In genomic region chr1:161382214-161383019, GRCh38 we compare ENCODE assay signal across 8 cellular contexts. TPM values are rescaled to one million over a fixed set of nuclear protein-coding genes. Genes with fewer than 3 reads are reported as not detected.
A peak's percentile ranks its signal among the peaks of the same experiment; 100 is the strongest.
DNase-seq lines count a peak whose midpoint lies in the region; ATAC-seq and TF ChIP-seq lines count a peak whose summit lies in the region.

No MANE protein-coding gene starts in this region.

- H3K27me3 ChIP-seq in DND-41 (ENCODE audit: insufficient read depth, low read length, poor library complexity) (no peaks in the 10 kb centered on the region), testis (no peaks in the 10 kb centered on the region)

- ATAC-seq in DND-41 (ENCODE audit: insufficient read depth, low read depth): peak; percentile 97
- peak; percentile 78 for ATAC-seq in central memory CD8-positive, alpha-beta T cell (replicated peaks; ENCODE audit: extremely low read depth, poor library complexity, severe bottlenecking)
- peak; percentile 95 for ATAC-seq in left lobe of liver

- no peaks in the 10 kb centered on the region for H3K79me2 ChIP-seq in DND-41 (ENCODE audit: insufficient read depth, low read length)

- H3K27me3 Mint-ChIP-seq in central memory CD8-positive, alpha-beta T cell: no peaks in the 10 kb centered on the region

- TF ChIP-seq CTCF in DND-41 (IDR thresholded peaks at IDR 0.05; ENCODE audit: borderline replicate concordance, extremely low read depth, low read length, poor library complexity, severe bottlenecking): peak; percentile 80
- TF ChIP-seq CTCF in testis (IDR thresholded peaks at IDR 0.05): peak; percentile 61 to 80 (median 69)

- no peak overlapping the region for H3K4me3 ChIP-seq in DND-41 (ENCODE audit: low read depth in 1 of 2, low read length in 2 of 2)
- no peak overlapping the region for H3K4me3 ChIP-seq in testis

- no peak overlapping the region for H3K4me2 ChIP-seq in DND-41 (ENCODE audit: insufficient read depth, low read length)

- TF ChIP-seq POLR2A in testis (IDR thresholded peaks at IDR 0.05): no peak

- no peaks in the 10 kb centered on the region for H3K9me3 Mint-ChIP-seq in central memory CD8-positive, alpha-beta T cell

- intact Hi-C loops in testis (cut with DNase I; ENCODE audit: low total_unique reads): loop anchor here (10.0 kb wide), 1 partner anchor 168 kb away; the partner anchor contains the start of gene FCER1G

- H3K4me3 Mint-ChIP-seq in central memory CD8-positive, alpha-beta T cell: no peak overlapping the region

- H3K36me3 ChIP-seq in DND-41 (ENCODE audit: insufficient read depth, low read length) (no peaks in the 10 kb centered on the region), testis (ENCODE audit: low read depth, missing control alignments) (no peaks in the 10 kb centered on the region)

- no peaks in the 10 kb centered on the region for H3K4me1 Mint-ChIP-seq in central memory CD8-positive, alpha-beta T cell

- no peak overlapping the region for H3K27ac Mint-ChIP-seq in central memory CD8-positive, alpha-beta T cell (ENCODE audit: low read depth)

- 21 to 43% methylated on average over 4 of the region's 4 CpGs for WGBS in testis, 2 donors

- no peaks in the 10 kb centered on the region for H3K4me1 ChIP-seq in DND-41 (ENCODE audit: insufficient read depth, low read length)
- peaks cover 8% of the 10 kb centered on the region for H3K4me1 ChIP-seq in testis

- no peak overlapping the region for H2AFZ ChIP-seq in DND-41 (ENCODE audit: low read depth, low read length)

- H3K9ac ChIP-seq in DND-41 (ENCODE audit: low read depth, low read length): no peak overlapping the region

- no peaks in the 10 kb centered on the region for H3K9me3 ChIP-seq in DND-41 (ENCODE audit: insufficient read depth, low read length, severe bottlenecking)
- no peaks in the 10 kb centered on the region for H3K9me3 ChIP-seq in testis

- DNase-seq in DND-41 (no peak), HuH-7 (ENCODE audit: low spot score) (peak; percentile 48), NOMO-1 treated with DMSO at 0.1 percent for 48 hours (lab: John Stamatoyannopoulos, UW; ENCODE audit: unreplicated experiment) (peak; percentile 69), left lobe of liver (ENCODE audit: low spot score) (no peak), testis (no peak), UCSD-AML1 (lab: John Stamatoyannopoulos, UW; ENCODE audit: unreplicated experiment) (no peak)
- DNase-seq in central memory CD8-positive, alpha-beta T cell (ENCODE audit: low spot score in 2 of 2): no peak
- DNase-seq in activated CD4-positive, alpha-beta T cell treated with anti-CD3 and anti-CD28 coated beads, Interleukin-2, amount 50 U/mL, for 4 hours: no peak

- H4K20me1 ChIP-seq in DND-41 (ENCODE audit: insufficient read depth, low read length): no peaks in the 10 kb centered on the region

- H3K27ac ChIP-seq in DND-41 (ENCODE audit: low read length) (no peak overlapping the region), testis (peak overlapping the region; percentile 53 to 72)

- peaks cover 3% of the 10 kb centered on the region for H3K36me3 Mint-ChIP-seq in central memory CD8-positive, alpha-beta T cell (ENCODE audit: insufficient read depth)

RNA-seq across cellular contexts. Expression of gene CFAP126, which starts 14.7 kb away (rescaled TPM):
- total RNA-seq in left lobe of liver (not detected), testis (10 to 100 TPM in 1 of 2 donors, 1 to 10 TPM in 1; 3.8 to 13.9 TPM)
- 45.4 TPM for polyA plus RNA-seq in testis (ENCODE audit: insufficient read depth, low read depth, low replicate concordance)

Comparison
In these comparisons a context has a peak if more than half of its experiments do, and no peak if none do; other contexts are left out.
1. DNase-seq: peak in HuH-7 (single experiment) and NOMO-1 treated with DMSO at 0.1 percent for 48 hours (single experiment); none in DND-41 (single experiment), central memory CD8-positive, alpha-beta T cell (0 of 2), left lobe of liver (single experiment), testis (single experiment), activated CD4-positive, alpha-beta T cell treated with anti-CD3 and anti-CD28 coated beads, Interleukin-2, amount 50 U/mL, for 4 hours (0 of 2) and UCSD-AML1 (single experiment).
2. Peak in every context shown above with its lines, with median percentiles within 50 percentile points of each other: ATAC-seq.